8 cellular contexts compared by ENCODE assay signal in genomic region chr6:85644374-85644762, GRCh38. TPM values are rescaled to one million over a fixed set of nuclear protein-coding genes. Genes with fewer than 3 reads are reported as not detected.
DNase-seq lines count a peak whose midpoint lies in the region; ATAC-seq and TF ChIP-seq lines count a peak whose summit lies in the region.

No MANE protein-coding gene starts in this region.

- H3K27ac ChIP-seq in iPS DF 6.9 (ENCODE audit: low read length) (no peak overlapping the region), stomach (peak overlapping the region; percentile 97 to 100 (median 99))

- no peaks in the 10 kb centered on the region for H3K27me3 Mint-ChIP-seq in activated B cell treated with CpG ODN at 0.5 μM for 24 hours

- DNase-seq in NCI-H345 treated with DMSO at 0.1 percent for 48 hours (lab: John Stamatoyannopoulos, UW; ENCODE audit: unreplicated experiment) (peak; percentile 43), NCI-H345 (lab: John Stamatoyannopoulos, UW) (no peak), activated B cell treated with CpG ODN at 0.5 μM for 24 hours (no peak), iPS DF 6.9 (ENCODE audit: low read depth, low spot score) (no peak), stomach (no peak)
- DNase-seq in stimulated activated naive CD4-positive, alpha-beta T cell (lab: John Stamatoyannopoulos, UW) = no peak
- DNase-seq in stimulated activated CD4-positive, alpha-beta T cell treated with anti-CD3 and anti-CD28 coated beads, Interleukin-4, amount 100 ng/mL, for 24 hours = no peak

- H3K36me3 ChIP-seq in iPS DF 6.9 (ENCODE audit: control insufficient read depth, insufficient read depth, low read length) = no peaks in the 10 kb centered on the region; the same call in 1 of the 2 replicates
- peaks cover 2 to 10% (median 9%) of the 10 kb centered on the region in 4 donors for H3K36me3 ChIP-seq in stomach

- TF ChIP-seq EP300 in stomach (IDR thresholded peaks at IDR 0.05) = no peak

- CTCF ChIA-PET in activated B cell treated with CpG ODN at 0.5 μM for 24 hours (lab: Charles Lee) = interaction anchor here (2.0 to 4.9 kb wide), 2 partner anchors 25 to 33 kb away, joined by 8 to 32 read pairs; no protein-coding TSS in a partner anchor

- WGBS in iPS DF 6.9 (ENCODE audit: insufficient coverage, insufficient read length) = no CpG with 5 or more reads among the region's 4 CpGs
- WGBS in stomach, 5 donors = 0 to 2% (median 1%) methylated on average over 4 of the region's 4 CpGs

- no peaks in the 10 kb centered on the region for H3K4me1 ChIP-seq in iPS DF 6.9 (ENCODE audit: control insufficient read depth, insufficient read depth, low read length)
- peaks cover 19 to 35% (median 30%) of the 10 kb centered on the region in 4 donors for H3K4me1 ChIP-seq in stomach

- intact Hi-C loops in activated B cell treated with CpG ODN at 0.5 μM for 24 hours (cut with micrococcal nuclease) = loop anchor here (1.0 to 10.0 kb wide), 2 partner anchors 25 to 280 kb away; no protein-coding TSS in a partner anchor
- intact Hi-C loops in stomach (cut with DNase I; ENCODE audit: low total_unique reads) = no loop called here

- peaks cover 35% of the 10 kb centered on the region for H3K36me3 Mint-ChIP-seq in activated B cell treated with CpG ODN at 0.5 μM for 24 hours (ENCODE audit: low read depth)

- peak overlapping the region; percentile 89 for H3K4me3 Mint-ChIP-seq in activated B cell treated with CpG ODN at 0.5 μM for 24 hours

- peaks cover 36% of the 10 kb centered on the region for H3K4me1 Mint-ChIP-seq in activated B cell treated with CpG ODN at 0.5 μM for 24 hours

- no peak for TF ChIP-seq POLR2A in stomach (IDR thresholded peaks at IDR 0.05)

- TF ChIP-seq CTCF in activated B cell treated with CpG ODN at 0.5 μM for 24 hours (IDR thresholded peaks at IDR 0.05) (no peak), stomach (IDR thresholded peaks at IDR 0.05) (no peak)

- no peaks in the 10 kb centered on the region for H3K9me3 Mint-ChIP-seq in activated B cell treated with CpG ODN at 0.5 μM for 24 hours

- no peaks in the 10 kb centered on the region for H3K27me3 ChIP-seq in iPS DF 6.9 (ENCODE audit: control insufficient read depth, insufficient read depth, low read length)
- no peaks in the 10 kb centered on the region for H3K27me3 ChIP-seq in stomach

- peak overlapping the region; percentile 92 for H3K27ac Mint-ChIP-seq in activated B cell treated with CpG ODN at 0.5 μM for 24 hours

- POLR2A ChIA-PET in activated B cell treated with CpG ODN at 0.5 μM for 24 hours (lab: Charles Lee) = interaction anchor here (0.6 to 9.6 kb wide), 10 partner anchors 12 to 194 kb away, joined by 3 to 845 read pairs (median 10); partner anchors contain the start of genes NT5E and SNX14

- ATAC-seq in activated B cell treated with CpG ODN at 0.5 μM for 24 hours (ENCODE audit: low read depth) = no peak
- no peak for ATAC-seq in GM21737 (IDR thresholded peaks at IDR 0.05; ENCODE audit: unreplicated experiment)

- H3K9me3 ChIP-seq in iPS DF 6.9 (ENCODE audit: control insufficient read depth, insufficient read depth, low read length) = no peaks in the 10 kb centered on the region
- H3K9me3 ChIP-seq in stomach = no peaks in the 10 kb centered on the region

- H3K4me3 ChIP-seq in iPS DF 6.9 (ENCODE audit: low read length) (peak overlapping the region; percentile 66; the same call in 1 of the 2 replicates), stomach (peak overlapping the region; percentile 97 to 100 (median 100))

RNA-seq across cellular contexts. Expression of gene SYNCRIP, which starts 1.7 kb away (rescaled TPM):
- 119 and 122 TPM in 2 replicates for total RNA-seq in activated B cell treated with CpG ODN at 0.5 μM for 24 hours
- 100 to 1,000 TPM in 2 of 5 donors, 10 to 100 TPM in 3; 26.4 to 180 (median 69.6) TPM for total RNA-seq in stomach
- 10 to 100 TPM; 26.0 to 35.9 (median 30.8) TPM for polyA plus RNA-seq in stomach

RNA-seq across cellular contexts. Expression of gene SNX14, which starts 50.7 kb away (rescaled TPM):
- total RNA-seq in activated B cell treated with CpG ODN at 0.5 μM for 24 hours (61.6 and 70.8 TPM in 2 replicates), stomach (100 to 1,000 TPM in 2 of 5 donors, 10 to 100 TPM in 3; 21.6 to 209 (median 85.3) TPM)
- 10 to 100 TPM; 11.2 to 63.8 (median 24.9) TPM for polyA plus RNA-seq in stomach
